ENCODE assay signal across 15 cellular contexts in the genomic region with DNA sequence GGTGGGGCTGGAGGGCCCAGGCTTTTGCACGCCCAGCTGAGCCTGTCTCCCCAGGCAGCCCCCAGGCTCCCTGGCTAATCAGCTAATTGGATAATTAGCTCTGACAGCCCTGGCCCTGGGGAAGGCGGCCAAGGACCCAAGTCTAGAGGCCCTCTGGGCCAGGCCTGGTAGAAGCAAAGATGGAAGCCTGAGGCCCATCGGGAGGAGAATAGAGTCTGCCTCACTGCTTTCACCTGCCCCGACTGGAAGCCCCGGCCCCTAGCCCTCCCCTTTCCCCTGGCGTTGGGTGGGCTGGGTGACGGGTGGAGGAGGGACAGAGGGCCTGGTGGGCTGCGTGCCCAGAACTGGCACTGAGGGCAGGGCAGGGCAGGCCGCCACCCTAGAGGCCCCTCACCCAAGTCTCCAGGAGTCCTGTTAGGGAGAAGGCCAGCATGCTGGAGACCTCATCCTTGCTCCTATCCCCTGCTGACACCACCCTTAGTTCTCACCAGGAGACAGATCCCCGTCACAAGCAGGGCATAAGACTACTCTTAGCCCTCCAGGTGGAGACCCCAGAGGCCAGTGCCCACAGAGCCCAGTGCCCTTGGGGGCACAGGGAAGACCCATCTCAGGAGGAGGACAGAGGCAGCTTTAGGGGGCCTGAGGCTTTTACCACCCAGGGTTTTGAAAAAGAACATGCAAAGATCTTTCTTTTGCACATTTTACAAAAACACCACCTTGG. TPM values are rescaled to one million over a fixed set of nuclear protein-coding genes. Genes with fewer than 3 reads are reported as not detected.
DNase-seq lines count a peak whose midpoint lies in the region; ATAC-seq, FAIRE-seq and TF ChIP-seq lines count a peak whose summit lies in the region.
"Had no signal": no experiment of that assay in that cellular context is flagged by ENCODE, and none has a peak within 500 bp of the region (broad histone marks: within the 10 kb centered on the region; RNA-seq: fewer than 3 reads in every experiment).

No MANE protein-coding gene starts in this region.

- H3K4me2 ChIP-seq in SK-N-SH (no peak overlapping the region; the same call in 1 of the 2 replicates), mesenchymal stem cell (ENCODE audit: low read length, poor library complexity, severe bottlenecking) (no peak overlapping the region)

- H2BK120ac ChIP-seq in mesenchymal stem cell (ENCODE audit: low read depth, low read length), result no peak overlapping the region

- CTCF ChIA-PET in SK-N-SH (lab: Yijun Ruan, JAX), result interaction anchor here (0.9 to 9.2 kb wide), 7 partner anchors 14 to 807 kb away, joined by 3 to 603 read pairs (median 76); partner anchors contain the start of genes DAND5 and LYL1

- H3K27me3 ChIP-seq in SK-N-SH (ENCODE audit: insufficient read depth), result no peaks in the 10 kb centered on the region
- no peaks in the 10 kb centered on the region for H3K27me3 ChIP-seq in ascending aorta
- peaks cover 0 to 38% of the 10 kb centered on the region in 2 experiments for H3K27me3 ChIP-seq in mesenchymal stem cell (ENCODE audit: control insufficient read depth in 1 of 2, insufficient read depth in 1 of 2, low read length in 2 of 2)
- H3K27me3 ChIP-seq in tibial nerve, result no peaks in the 10 kb centered on the region
- H3K27me3 ChIP-seq: right lobe of liver had no signal

- H3K4me1 ChIP-seq in SK-N-SH (ENCODE audit: control insufficient read depth in 1 of 2, insufficient read depth in 2 of 2, low read depth in 1 of 2, low read length in 1 of 2) (peaks cover 19 to 68% of the 10 kb centered on the region in 2 experiments), ascending aorta (peaks cover 48 to 53% of the 10 kb centered on the region in 2 donors), mesenchymal stem cell (ENCODE audit: control insufficient read depth, insufficient read depth, low read depth, low read length) (peaks cover 38% of the 10 kb centered on the region), tibial nerve (peaks cover 0 to 73% (median 55%) of the 10 kb centered on the region in 4 donors)

- no peak overlapping the region for H3K18ac ChIP-seq in mesenchymal stem cell (ENCODE audit: low read depth in 1 of 2, low read length in 2 of 2)

- H3K27ac ChIP-seq in SK-N-SH (ENCODE audit: low read depth in 2 of 2, low read length in 1 of 2) (peak overlapping the region; percentile 79 to 99), ascending aorta (peak overlapping the region; percentile 93 to 94), mesenchymal stem cell (ENCODE audit: low read length, poor library complexity, severe bottlenecking) (no peak overlapping the region), tibial nerve (peak overlapping the region; percentile 17 to 88 (median 54))

- TF ChIP-seq EP300 in SK-N-SH (IDR thresholded peaks at IDR 0.05; ENCODE audit: borderline replicate concordance in 1 of 2, low read depth in 1 of 2, low read length in 1 of 2) (no peak), tibial nerve (IDR thresholded peaks at IDR 0.05) (no peak)

- ATAC-seq in SK-N-SH treated with all-trans-retinoic acid at 6 μM for 48 hours, result no peak
- ATAC-seq: activated T-cell treated with anti-CD3 and anti-CD28 coated beads, Interleukin-2, amount 50 U/mL, for 4 hours had no signal

- H2BK5ac ChIP-seq in mesenchymal stem cell (ENCODE audit: low read depth, low read length, poor library complexity, severe bottlenecking), result no peak overlapping the region

- no peak overlapping the region for H2AK5ac ChIP-seq in mesenchymal stem cell (ENCODE audit: low read length, severe bottlenecking)

- H2AFZ ChIP-seq in SK-N-SH (ENCODE audit: low read depth), result no peak overlapping the region
- no peak overlapping the region for H2AFZ ChIP-seq in mesenchymal stem cell (ENCODE audit: low read depth, low read length)

- no peak overlapping the region for H4K8ac ChIP-seq in mesenchymal stem cell (ENCODE audit: low read length)

- H3K23ac ChIP-seq in mesenchymal stem cell (ENCODE audit: low read length in 2 of 2), result no peak overlapping the region

- H3K4ac ChIP-seq in mesenchymal stem cell (ENCODE audit: low read depth in 1 of 2, low read length in 2 of 2), result no peak overlapping the region

- intact Hi-C loops in ascending aorta (cut with DNase I), result loop anchor here (5.0 kb wide), 1 partner anchor 93 kb away; the partner anchor contains the start of gene NFIX

- POLR2A ChIA-PET in SK-N-SH (lab: Yijun Ruan, JAX), result interaction anchor here (0.8 to 1.7 kb wide), 4 partner anchors 13 to 153 kb away, joined by 3 to 6 read pairs (median 4); no protein-coding TSS in a partner anchor

- H2BK12ac ChIP-seq in mesenchymal stem cell (ENCODE audit: low read length in 2 of 2), result peak overlapping the region in 1 of 2 experiments; percentile 72

- no peak overlapping the region for H3K4me3 ChIP-seq in SK-N-SH (ENCODE audit: low read depth in 2 of 2, low read length in 1 of 2)
- H3K4me3 ChIP-seq in ascending aorta, result no peak overlapping the region
- no peak overlapping the region for H3K4me3 ChIP-seq in mesenchymal stem cell (ENCODE audit: insufficient read depth in 1 of 2, low read depth in 1 of 2, low read length in 2 of 2)
- no peak overlapping the region for H3K4me3 ChIP-seq in tibial nerve
- H3K4me3 ChIP-seq: right lobe of liver had no signal

- TF ChIP-seq POLR2A in tibial nerve (IDR thresholded peaks at IDR 0.05), result no peak

- DNase-seq in SK-N-SH (peak; percentile 57), ascending aorta (ENCODE audit: low spot score in 2 of 2) (peak in 1 of 2 donors; percentile 63), mesenchymal stem cell (no peak), tibial nerve (ENCODE audit: low spot score in 2 of 2) (no peak), frontal cortex (ENCODE audit: low spot score in 2 of 2) (no peak)
- no peak for DNase-seq in activated effector memory CD4-positive, alpha-beta T cell treated with Interleukin-2 at 50 U/mL for 16 hours
- no peak for DNase-seq in central memory CD4-positive, alpha-beta T cell
- DNase-seq: activated T-cell treated with anti-CD3 and anti-CD28 coated beads, Interleukin-2, amount 50 U/mL, for 4 hours; DMS53; NCI-H524 had no signal

- peak overlapping the region; percentile 66 for H4K91ac ChIP-seq in mesenchymal stem cell (ENCODE audit: low read length)

- H3K36me3 ChIP-seq in SK-N-SH (replicated peaks in 1 of 2; ENCODE audit: control insufficient read depth in 1 of 2, insufficient read depth in 2 of 2, low read length in 1 of 2) (peaks cover 0 to 17% of the 10 kb centered on the region in 2 experiments), ascending aorta (peaks cover 19 to 22% of the 10 kb centered on the region in 2 donors), mesenchymal stem cell (ENCODE audit: control insufficient read depth in 1 of 2, insufficient read depth in 2 of 2, low read depth in 1 of 2, low read length in 2 of 2) (peaks cover 0 to 72% of the 10 kb centered on the region in 2 experiments), tibial nerve (peaks cover 0 to 48% (median 0%) of the 10 kb centered on the region in 3 donors)

- no peak for TF ChIP-seq CTCF in SK-N-SH (IDR thresholded peaks at IDR 0.05)
- no peak for TF ChIP-seq CTCF in ascending aorta (IDR thresholded peaks at IDR 0.05)
- TF ChIP-seq CTCF in tibial nerve (IDR thresholded peaks at IDR 0.05), result no peak

- no peaks in the 10 kb centered on the region for H3F3A ChIP-seq in SK-N-SH (replicated peaks; ENCODE audit: insufficient read depth)

- H3K79me1 ChIP-seq in mesenchymal stem cell (replicated peaks; ENCODE audit: low read length, poor library complexity, severe bottlenecking), result no peaks in the 10 kb centered on the region

- FAIRE-seq in frontal cortex (lab: Jason Lieb, UNC), result no peak
- FAIRE-seq: urothelium cell line had no signal

- WGBS in SK-N-SH (ENCODE audit: low lambda C conversion rate), result 80% methylated on average over 1 of the region's 10 CpGs
- 79% methylated on average over 10 of the region's 10 CpGs for WGBS in mesenchymal stem cell
- WGBS in tibial nerve, 2 donors, result 55 to 62% methylated on average over 6 of the region's 10 CpGs

- no peak for TF ChIP-seq RAD21 in SK-N-SH (IDR thresholded peaks at IDR 0.05; ENCODE audit: low read length)

- H2BK15ac ChIP-seq in mesenchymal stem cell (ENCODE audit: low read depth, poor library complexity, severe bottlenecking), result peak overlapping the region; percentile 17

- no peaks in the 10 kb centered on the region for H3K9me3 ChIP-seq in SK-N-SH
- no peaks in the 10 kb centered on the region for H3K9me3 ChIP-seq in ascending aorta
- no peaks in the 10 kb centered on the region for H3K9me3 ChIP-seq in mesenchymal stem cell (ENCODE audit: control insufficient read depth, low read length)
- no peaks in the 10 kb centered on the region for H3K9me3 ChIP-seq in tibial nerve
- H3K9me3 ChIP-seq: right lobe of liver had no signal

- H3K79me2 ChIP-seq in SK-N-SH (ENCODE audit: insufficient read depth), result no peaks in the 10 kb centered on the region

- peak overlapping the region; percentile 43; the same call in 1 of the 2 replicates for H3K9ac ChIP-seq in SK-N-SH
- H3K9ac ChIP-seq in mesenchymal stem cell (ENCODE audit: low read length), result peak overlapping the region; percentile 57

- H3K14ac ChIP-seq in mesenchymal stem cell (ENCODE audit: low read length in 2 of 2), result peak overlapping the region in 1 of 2 experiments; percentile 31

- no peaks in the 10 kb centered on the region for H3K9me2 ChIP-seq in SK-N-SH

- no peaks in the 10 kb centered on the region for H4K20me1 ChIP-seq in SK-N-SH (ENCODE audit: insufficient read depth)

RNA-seq across cellular contexts. Expression of gene LYL1, which starts 12.0 kb away (rescaled TPM):
- 1.1 and 2.2 TPM in 2 replicates for polyA plus RNA-seq in SK-N-SH (2012; rRNA removed)
- polyA plus RNA-seq in SK-N-SH (2012; cell fraction: cytosol; rRNA removed), result 0.80 and 1.8 TPM in 2 replicates
- polyA plus RNA-seq in SK-N-SH (2012; cell fraction: nucleus; rRNA removed), result 3.7 and 4.9 TPM in 2 replicates
- total RNA-seq in ascending aorta (46.7 TPM), tibial nerve (10 to 100 TPM; 21.1 to 43.5 (median 25.8) TPM), frontal cortex (2.9 TPM)
- 0.68 TPM for polyA plus RNA-seq in mesenchymal stem cell (2013, experiment 1 of 2)
- 0.79 TPM for polyA plus RNA-seq in mesenchymal stem cell (2013, experiment 2 of 2)
- total RNA-seq: H4, SK-MEL-5 had no signal

RNA-seq across cellular contexts. Expression of gene TRMT1, which starts 25.9 kb away (rescaled TPM):
- polyA plus RNA-seq in SK-N-SH (2012; rRNA removed), result 60.9 and 64.9 TPM in 2 replicates
- 15.7 and 22.8 TPM in 2 replicates for polyA plus RNA-seq in SK-N-SH (2012; cell fraction: cytosol; rRNA removed)
- polyA plus RNA-seq in SK-N-SH (2012; cell fraction: nucleus; rRNA removed), result 485 and 635 TPM in 2 replicates
- 17.3 TPM for total RNA-seq in ascending aorta
- polyA plus RNA-seq in mesenchymal stem cell (2013, experiment 1 of 2), result 20.0 TPM
- polyA plus RNA-seq in mesenchymal stem cell (2013, experiment 2 of 2), result 16.9 TPM
- total RNA-seq in tibial nerve, result 10 to 100 TPM; 38.4 to 92.7 (median 49.2) TPM
- total RNA-seq in frontal cortex, result 17.9 TPM

RNA-seq across cellular contexts. Expression of gene NACC1, which starts 27.4 kb away (rescaled TPM):
- polyA plus RNA-seq in SK-N-SH (2012; rRNA removed), result 72.8 and 127 TPM in 2 replicates
- polyA plus RNA-seq in SK-N-SH (2012; cell fraction: cytosol; rRNA removed), result 36.3 and 58.8 TPM in 2 replicates
- 107 and 113 TPM in 2 replicates for polyA plus RNA-seq in SK-N-SH (2012; cell fraction: nucleus; rRNA removed)
- total RNA-seq in ascending aorta (35.5 TPM), tibial nerve (10 to 100 TPM; 15.3 to 37.1 (median 25.8) TPM), frontal cortex (16.3 TPM)
- polyA plus RNA-seq in mesenchymal stem cell (2013, experiment 1 of 2), result 82.1 TPM
- 85.0 TPM for polyA plus RNA-seq in mesenchymal stem cell (2013, experiment 2 of 2)

RNA-seq across cellular contexts. Expression of gene STX10, which starts 59.5 kb away (rescaled TPM):
- 143 and 163 TPM in 2 replicates for polyA plus RNA-seq in SK-N-SH (2012; rRNA removed)
- polyA plus RNA-seq in SK-N-SH (2012; cell fraction: cytosol; rRNA removed), result 105 and 124 TPM in 2 replicates
- 322 and 532 TPM in 2 replicates for polyA plus RNA-seq in SK-N-SH (2012; cell fraction: nucleus; rRNA removed)
- 31.6 TPM for total RNA-seq in ascending aorta
- 50.2 TPM for polyA plus RNA-seq in mesenchymal stem cell (2013, experiment 1 of 2)
- 53.2 TPM for polyA plus RNA-seq in mesenchymal stem cell (2013, experiment 2 of 2)
- 100 to 1,000 TPM in 1 of 4 donors, 10 to 100 TPM in 3; 58.6 to 145 (median 86.6) TPM for total RNA-seq in tibial nerve
- 18.3 TPM for total RNA-seq in frontal cortex

RNA-seq across cellular contexts. Expression of gene IER2, which starts 59.5 kb away (rescaled TPM):
- 55.7 and 115 TPM in 2 replicates for polyA plus RNA-seq in SK-N-SH (2012; rRNA removed)
- polyA plus RNA-seq in SK-N-SH (2012; cell fraction: cytosol; rRNA removed), result 56.1 and 82.2 TPM in 2 replicates
- 210 and 342 TPM in 2 replicates for polyA plus RNA-seq in SK-N-SH (2012; cell fraction: nucleus; rRNA removed)
- total RNA-seq in ascending aorta (907 TPM), tibial nerve (10 to 100 TPM; 37.3 to 77.4 (median 58.3) TPM), frontal cortex (9.0 TPM)
- 135 TPM for polyA plus RNA-seq in mesenchymal stem cell (2013, experiment 1 of 2)
- 129 TPM for polyA plus RNA-seq in mesenchymal stem cell (2013, experiment 2 of 2)
